In the genomic region with DNA sequence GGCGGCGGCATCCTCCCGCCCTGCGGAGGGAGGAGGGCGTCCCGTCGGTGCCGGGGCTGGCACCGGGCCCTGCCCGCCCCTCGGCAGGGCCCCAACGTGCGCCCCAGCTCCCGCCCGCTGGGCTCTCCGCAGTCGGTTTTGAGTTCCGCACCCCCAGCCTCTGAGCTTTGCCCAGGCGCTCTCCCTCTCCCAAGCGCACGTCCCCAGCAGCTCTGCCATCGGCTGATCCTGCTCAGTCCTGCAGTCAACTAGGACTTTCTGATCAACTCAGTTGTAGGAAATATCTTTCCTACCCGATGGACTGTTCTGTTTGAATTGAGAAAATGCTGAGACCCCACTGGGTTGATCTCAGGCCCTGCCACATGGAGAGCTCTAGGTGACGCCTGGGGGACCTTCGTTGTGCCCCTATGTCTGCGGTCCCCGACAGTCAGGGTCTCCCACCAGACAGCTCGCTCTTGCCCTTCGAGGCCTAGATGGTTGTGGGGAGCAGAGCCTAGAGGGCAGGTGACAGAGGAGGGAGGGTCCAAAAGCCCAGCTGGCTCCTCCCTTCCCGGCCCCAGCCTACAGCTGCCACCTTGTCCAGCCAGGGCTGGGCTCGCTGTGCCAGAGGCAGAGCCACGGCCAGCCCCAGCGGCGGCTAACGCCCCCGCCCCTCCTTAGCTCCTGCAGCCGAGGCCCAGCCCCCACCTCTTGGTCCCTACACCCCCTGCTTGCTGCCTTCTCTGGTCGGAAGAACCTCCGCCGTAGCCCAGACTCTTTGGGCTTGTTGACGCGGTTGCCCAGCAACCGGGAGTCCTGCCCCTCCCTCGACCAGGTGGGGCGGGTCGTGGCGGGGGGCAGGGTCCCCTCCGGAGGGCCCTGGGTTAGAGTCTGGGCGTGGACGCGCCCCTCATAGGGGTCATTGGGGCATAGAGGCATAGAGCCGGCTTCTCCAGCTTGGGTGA, we compare ENCODE assay signal across 8 cellular contexts. TPM values are rescaled to one million over a fixed set of nuclear protein-coding genes. Genes with fewer than 3 reads are reported as not detected.
DNase-seq lines count a peak whose midpoint lies in the region; ATAC-seq and TF ChIP-seq lines count a peak whose summit lies in the region.

A gene with protein sequence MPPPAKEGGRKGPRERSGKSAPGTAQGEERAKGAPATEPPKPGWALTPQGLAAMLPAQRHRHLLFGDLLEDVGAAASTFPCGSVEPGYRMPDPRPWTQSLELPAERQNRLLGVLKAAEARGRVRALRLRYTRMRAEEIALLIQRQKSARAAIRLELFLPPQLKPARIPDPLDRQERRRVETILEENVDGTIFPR (minus strand): TSS at position 190 of the 944 bp plus-strand sequence. CDS start 179 bp downstream, at position 11.

- H3K36me3 Mint-ChIP-seq in CD8-positive, alpha-beta memory T cell, result no peaks in the 10 kb centered on the region
- H3K36me3 Mint-ChIP-seq in dendritic cell treated with granulocyte-macrophage colony-stimulating factor and Interleukin-4, amounts not matched to agents 40 ng/mL and 50 ng/mL, for 4 days (ENCODE audit: low read depth), result peaks cover 9% of the 10 kb centered on the region
- no peaks in the 10 kb centered on the region for H3K36me3 Mint-ChIP-seq in neural crest cell (ENCODE audit: low read depth)

- peak within 1 kb of the TSS; percentile 83 to 92 (median 87) for H3K4me3 Mint-ChIP-seq in CD8-positive, alpha-beta memory T cell
- peak within 1 kb of the TSS; percentile 78 for H3K4me3 Mint-ChIP-seq in dendritic cell treated with granulocyte-macrophage colony-stimulating factor and Interleukin-4, amounts not matched to agents 40 ng/mL and 50 ng/mL, for 4 days
- peak within 1 kb of the TSS; percentile 88 for H3K4me3 Mint-ChIP-seq in neural crest cell

- H3K27ac ChIP-seq in CD8-positive, alpha-beta memory T cell (ENCODE audit: low read depth, low read length), result no peak within 1 kb of the TSS

- intact Hi-C loops in dendritic cell treated with granulocyte-macrophage colony-stimulating factor and Interleukin-4, amounts not matched to agents 40 ng/mL and 50 ng/mL, for 4 days (cut with micrococcal nuclease), result no loop called here

- CTCF ChIA-PET in CD8-positive, alpha-beta memory T cell (lab: Charles Lee), result interaction anchor here (0.6 to 6.8 kb wide), 13 partner anchors 15 to 283 kb away, joined by 3 to 71 read pairs (median 4); no protein-coding TSS in a partner anchor

- H3K36me3 ChIP-seq in CD8-positive, alpha-beta memory T cell (ENCODE audit: insufficient read depth, low read length), result no peaks in the 10 kb centered on the region

- peaks cover 0 to 5% (median 2%) of the 10 kb centered on the region in 5 donors for H3K9me3 Mint-ChIP-seq in CD8-positive, alpha-beta memory T cell
- H3K9me3 Mint-ChIP-seq in dendritic cell treated with granulocyte-macrophage colony-stimulating factor and Interleukin-4, amounts not matched to agents 40 ng/mL and 50 ng/mL, for 4 days, result no peaks in the 10 kb centered on the region
- no peaks in the 10 kb centered on the region for H3K9me3 Mint-ChIP-seq in neural crest cell

- no peak for ATAC-seq in GM21447 (IDR thresholded peaks at IDR 0.05; ENCODE audit: unreplicated experiment)

- POLR2A ChIA-PET in CD8-positive, alpha-beta memory T cell (lab: Charles Lee), result interaction anchor here (1.3 to 1.5 kb wide), 2 partner anchors 18 to 46 kb away, joined by 4 to 5 read pairs; no protein-coding TSS in a partner anchor

- H3K4me1 ChIP-seq in CD8-positive, alpha-beta memory T cell (ENCODE audit: insufficient read depth, low read length), result peaks cover 15% of the 10 kb centered on the region

- no peak for DNase-seq in CD8-positive, alpha-beta memory T cell
- DNase-seq in NCI-H1105 treated with DMSO at 0.1 percent for 48 hours (lab: John Stamatoyannopoulos, UW) (peak; percentile 45), neural crest cell (ENCODE audit: low read depth, low spot score) (no peak), Ammon's horn (ENCODE audit: low spot score) (no peak), HCEC 1CT (no peak), RKO (ENCODE audit: low spot score) (no peak)

- H3K27ac Mint-ChIP-seq in CD8-positive, alpha-beta memory T cell, result peak within 1 kb of the TSS in 6 of 8 donors; percentile 38 to 81 (median 74)
- peak within 1 kb of the TSS; percentile 81 for H3K27ac Mint-ChIP-seq in dendritic cell treated with granulocyte-macrophage colony-stimulating factor and Interleukin-4, amounts not matched to agents 40 ng/mL and 50 ng/mL, for 4 days
- no peak within 1 kb of the TSS for H3K27ac Mint-ChIP-seq in neural crest cell (ENCODE audit: unreplicated experiment)

- peaks cover 11 to 42% (median 26%) of the 10 kb centered on the region in 3 donors for H3K4me1 Mint-ChIP-seq in CD8-positive, alpha-beta memory T cell
- peaks cover 42% of the 10 kb centered on the region for H3K4me1 Mint-ChIP-seq in dendritic cell treated with granulocyte-macrophage colony-stimulating factor and Interleukin-4, amounts not matched to agents 40 ng/mL and 50 ng/mL, for 4 days (ENCODE audit: low read depth)
- H3K4me1 Mint-ChIP-seq in neural crest cell, result peaks cover 25% of the 10 kb centered on the region

- peak within 1 kb of the TSS; percentile 20 for H3K4me3 ChIP-seq in CD8-positive, alpha-beta memory T cell (ENCODE audit: low read length)

- no peak for TF ChIP-seq CTCF in neural crest cell (conservative IDR thresholded peaks at IDR 0.05)

- H3K9me3 ChIP-seq in CD8-positive, alpha-beta memory T cell (ENCODE audit: low read length), result no peaks in the 10 kb centered on the region

- H3K27me3 Mint-ChIP-seq in CD8-positive, alpha-beta memory T cell, result peaks cover 3% of the 10 kb centered on the region in 2 donors
- H3K27me3 Mint-ChIP-seq in dendritic cell treated with granulocyte-macrophage colony-stimulating factor and Interleukin-4, amounts not matched to agents 40 ng/mL and 50 ng/mL, for 4 days, result peaks cover 30% of the 10 kb centered on the region
- H3K27me3 Mint-ChIP-seq in neural crest cell (ENCODE audit: low read depth), result peaks cover 72% of the 10 kb centered on the region

- no peaks in the 10 kb centered on the region for H3K27me3 ChIP-seq in CD8-positive, alpha-beta memory T cell (ENCODE audit: insufficient read depth, low read length, poor library complexity, severe bottlenecking)

RNA-seq across cellular contexts. Expression of the gene that starts here (rescaled TPM):
- total RNA-seq in CD8-positive, alpha-beta memory T cell, result under 1 TPM; 0.29 to 0.39 TPM
- 1.2 TPM for polyA plus RNA-seq in CD8-positive, alpha-beta memory T cell
- not detected in 2 replicates for total RNA-seq in neural crest cell
